Comparison of ENCODE assay signal across 8 cellular contexts in the genomic region with DNA sequence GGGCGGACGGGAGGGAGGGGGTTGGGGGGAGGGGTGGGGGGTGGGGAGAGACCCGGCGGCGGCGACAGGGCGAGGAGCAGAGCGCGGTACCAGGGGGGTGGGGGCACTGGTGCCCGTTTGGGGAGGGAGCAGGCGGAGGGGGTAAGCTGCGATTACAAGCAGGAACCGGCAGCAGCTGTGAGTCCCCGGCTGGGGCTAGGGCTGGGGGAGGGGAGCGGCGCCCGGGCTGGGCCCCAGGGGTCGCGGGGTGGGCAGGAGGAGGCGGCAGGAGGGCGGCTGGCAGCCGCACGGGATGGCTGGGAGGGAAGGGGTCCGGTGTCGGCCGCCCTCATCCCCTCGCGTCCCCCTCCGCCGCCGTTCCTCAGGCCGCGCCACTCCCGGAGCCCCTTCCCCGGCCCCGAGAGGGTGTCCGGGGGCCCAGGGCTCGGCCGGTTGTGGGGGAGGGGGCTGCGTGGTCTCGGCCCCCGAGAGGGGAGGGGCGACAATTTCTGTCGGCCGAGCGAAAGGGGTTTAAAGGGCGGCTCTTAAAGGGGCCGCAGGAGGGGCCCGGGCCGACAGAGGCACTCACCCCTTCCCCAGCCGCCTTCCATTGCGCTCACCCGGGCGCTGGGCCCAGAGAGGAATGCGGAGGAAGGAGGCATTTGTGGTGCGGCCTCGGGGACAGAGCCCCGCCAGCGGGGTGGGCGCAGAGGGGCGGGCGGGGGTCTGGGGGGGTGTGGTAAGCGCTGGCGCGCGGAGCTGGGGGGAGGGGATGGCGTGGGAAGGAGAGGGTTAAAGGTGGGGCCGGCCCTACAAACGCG. TPM values are rescaled to one million over a fixed set of nuclear protein-coding genes. Genes with fewer than 3 reads are reported as not detected.
DNase-seq lines count a peak whose midpoint lies in the region; ATAC-seq and TF ChIP-seq lines count a peak whose summit lies in the region.

A gene with protein sequence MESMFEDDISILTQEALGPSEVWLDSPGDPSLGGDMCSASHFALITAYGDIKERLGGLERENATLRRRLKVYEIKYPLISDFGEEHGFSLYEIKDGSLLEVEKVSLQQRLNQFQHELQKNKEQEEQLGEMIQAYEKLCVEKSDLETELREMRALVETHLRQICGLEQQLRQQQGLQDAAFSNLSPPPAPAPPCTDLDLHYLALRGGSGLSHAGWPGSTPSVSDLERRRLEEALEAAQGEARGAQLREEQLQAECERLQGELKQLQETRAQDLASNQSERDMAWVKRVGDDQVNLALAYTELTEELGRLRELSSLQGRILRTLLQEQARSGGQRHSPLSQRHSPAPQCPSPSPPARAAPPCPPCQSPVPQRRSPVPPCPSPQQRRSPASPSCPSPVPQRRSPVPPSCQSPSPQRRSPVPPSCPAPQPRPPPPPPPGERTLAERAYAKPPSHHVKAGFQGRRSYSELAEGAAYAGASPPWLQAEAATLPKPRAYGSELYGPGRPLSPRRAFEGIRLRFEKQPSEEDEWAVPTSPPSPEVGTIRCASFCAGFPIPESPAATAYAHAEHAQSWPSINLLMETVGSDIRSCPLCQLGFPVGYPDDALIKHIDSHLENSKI (plus strand): TSS at position 144 of the 800 bp plus-strand sequence. CDS start 1,952 bp downstream, outside the sequence.

- H4K91ac ChIP-seq in H9 (ENCODE audit: insufficient read length, low read depth, low read length), result no peak within 1 kb of the TSS

- H2AFZ ChIP-seq in H9 (ENCODE audit: low read length), result no peak within 1 kb of the TSS

- no peak for TF ChIP-seq POLR2A in adrenal gland (IDR thresholded peaks at IDR 0.05)

- H3K4me3 ChIP-seq in AG04449 (ENCODE audit: low read depth, low read length) (peak within 1 kb of the TSS; percentile 67), adrenal gland (peak within 1 kb of the TSS; percentile 9 to 95 (median 89))

- no peak within 1 kb of the TSS for H3K14ac ChIP-seq in H9 (ENCODE audit: insufficient read depth, low read length)

- no peak within 1 kb of the TSS for H3K9ac ChIP-seq in H9 (ENCODE audit: extremely low read depth, insufficient read length, low read length)

- POLR2A ChIA-PET in AG04449 (lab: Yijun Ruan, JAX), result no interaction called here

- peaks cover 14% of the 10 kb centered on the region; the same call in 1 of the 2 replicates for H3K4me1 ChIP-seq in H9 (ENCODE audit: insufficient read depth, low read length)
- H3K4me1 ChIP-seq in adrenal gland (replicated peaks in 1 of 2), result peaks cover 4 to 16% of the 10 kb centered on the region in 2 donors

- peaks cover 28 to 42% of the 10 kb centered on the region in 2 experiments for H3K4me1 Mint-ChIP-seq in H9

- peaks cover 2% of the 10 kb centered on the region; the same call in 1 of the 2 replicates for H3K27me3 Mint-ChIP-seq in H9 (ENCODE audit: low read depth)

- H4K8ac ChIP-seq in H9 (replicated peaks; ENCODE audit: insufficient read length, low read depth, low read length), result no peak within 1 kb of the TSS

- H2BK20ac ChIP-seq in H9 (ENCODE audit: low read depth, low read length, poor library complexity, severe bottlenecking), result no peak within 1 kb of the TSS

- H3K23ac ChIP-seq in H9 (ENCODE audit: insufficient read length, low read depth, low read length), result no peak within 1 kb of the TSS

- H3K27ac Mint-ChIP-seq in H9, result peak within 1 kb of the TSS; percentile 57 to 93 (median 74); a peak in 6 of 7 replicates

- H3K27me3 ChIP-seq in H9 (ENCODE audit: insufficient read depth, low read length), result no peaks in the 10 kb centered on the region
- no peaks in the 10 kb centered on the region for H3K27me3 ChIP-seq in adrenal gland

- TF ChIP-seq CTCF in AG04449 (IDR thresholded peaks at IDR 0.05; ENCODE audit: insufficient read depth, low read length, missing control alignments) (no peak), H9 (conservative IDR thresholded peaks at IDR 0.05) (no peak), adrenal gland (IDR thresholded peaks at IDR 0.05) (no peak)

- CTCF ChIA-PET in AG04449 (lab: Yijun Ruan, JAX), result interaction anchor here (0.8 to 2.6 kb wide), 4 partner anchors 10 to 43 kb away, joined by 3 to 7 read pairs (median 4); no protein-coding TSS in a partner anchor

- intact Hi-C loops in adrenal gland (cut with DNase I), result loop anchor here in 1 of 2 donors (10.0 kb wide), 1 partner anchor 91 kb away; no protein-coding TSS in a partner anchor
- intact Hi-C loops in left ventricle myocardium superior (cut with micrococcal nuclease), result no loop called here

- in situ Hi-C loops in SK-MEL-5 (cut with HindIII; ENCODE audit: low pct_unique_long_range_greater_than_20kb, low sequenced_read_pairs), result no loop called here

- peak; percentile 54 for ATAC-seq in left ventricle myocardium superior
- ATAC-seq in GM21619 (IDR thresholded peaks at IDR 0.05; ENCODE audit: unreplicated experiment), result no peak

- no peak within 1 kb of the TSS for H3K56ac ChIP-seq in H9 (ENCODE audit: insufficient read length, low read depth, low read length)

- H3K27ac ChIP-seq in H9 (ENCODE audit: insufficient read length, low read depth, low read length) (no peak within 1 kb of the TSS), adrenal gland (peak within 1 kb of the TSS in 4 of 5 donors; percentile 79 to 92 (median 86))

- H4K5ac ChIP-seq in H9 (ENCODE audit: insufficient read length, low read depth, low read length), result no peak within 1 kb of the TSS

- H3K79me2 ChIP-seq in H9 (ENCODE audit: insufficient read depth, low read length), result no peaks in the 10 kb centered on the region

- peaks cover 0 to 22% (median 8%) of the 10 kb centered on the region in 3 experiments; a peak in 6 of 7 replicates for H3K36me3 Mint-ChIP-seq in H9 (ENCODE audit: insufficient read depth in 1 of 3, low read depth in 3 of 3)

- H3K23me2 ChIP-seq in H9 (ENCODE audit: insufficient read length, low read depth, low read length, poor library complexity, severe bottlenecking), result peaks cover 14% of the 10 kb centered on the region

- no peak within 1 kb of the TSS for H2BK12ac ChIP-seq in H9 (ENCODE audit: insufficient read length, low read depth, low read length)

- DNase-seq in AG04449 (ENCODE audit: low read depth, low spot score), result no peak
- DNase-seq in H9, result peak; percentile 90
- peak; percentile 61 for DNase-seq in SK-MEL-5 (ENCODE audit: low read depth, low spot score)
- peak in 6 of 7 donors; percentile 32 to 65 (median 58) for DNase-seq in adrenal gland
- DNase-seq in left ventricle myocardium superior, result peak; percentile 71
- DNase-seq in pulmonary artery endothelial cell (ENCODE audit: low read depth, low spot score), result no peak
- DNase-seq in effector CD8-positive, alpha-beta T cell (lab: John Stamatoyannopoulos, UW), result no peak

- no peaks in the 10 kb centered on the region for H4K20me1 ChIP-seq in H9 (ENCODE audit: control insufficient read depth, insufficient read depth, insufficient read length)

- peak within 1 kb of the TSS; percentile 66 for H3K4me2 ChIP-seq in H9 (ENCODE audit: insufficient read depth, insufficient read length, low read length)

- no CpG with 5 or more reads among the region's 70 CpGs for WGBS in H9 (ENCODE audit: extremely low coverage, insufficient read length, low lambda C conversion rate)
- WGBS in adrenal gland, 4 donors, result 0 to 2% (median 1%) methylated on average over 12 to 69 of the region's 70 CpGs

- no peaks in the 10 kb centered on the region for H3K79me1 ChIP-seq in H9 (ENCODE audit: insufficient read depth, low read depth, low read length, poor library complexity, severe bottlenecking)

- H2BK120ac ChIP-seq in H9 (ENCODE audit: low read depth, low read length, poor library complexity, severe bottlenecking), result no peak within 1 kb of the TSS

- no peak within 1 kb of the TSS for H3K4ac ChIP-seq in H9 (ENCODE audit: low read depth, low read length)

- H3K9me3 ChIP-seq in H9 (ENCODE audit: control insufficient read depth, low read depth, low read length), result no peaks in the 10 kb centered on the region
- H3K9me3 ChIP-seq in adrenal gland (replicated peaks in 1 of 3), result no peaks in the 10 kb centered on the region

- no peak within 1 kb of the TSS for H2BK5ac ChIP-seq in H9 (ENCODE audit: insufficient read length, low read length)

- no peaks in the 10 kb centered on the region; a peak in 1 of 5 replicates for H3K9me3 Mint-ChIP-seq in H9

- no peak within 1 kb of the TSS for H2AK5ac ChIP-seq in H9 (ENCODE audit: insufficient read length, low read length)

- no peak within 1 kb of the TSS for H2BK15ac ChIP-seq in H9 (ENCODE audit: low read depth, low read length)

- no peak within 1 kb of the TSS for H3T11ph ChIP-seq in H9 (ENCODE audit: low read length)

- H3K4me3 Mint-ChIP-seq in H9, result peak within 1 kb of the TSS; percentile 79 to 97

- H3K36me3 ChIP-seq in adrenal gland (replicated peaks in 1 of 2), result peaks cover 0 to 2% of the 10 kb centered on the region in 2 donors

- H3K18ac ChIP-seq in H9 (ENCODE audit: insufficient read length, low read depth, low read length), result no peak within 1 kb of the TSS

RNA-seq across cellular contexts. Expression of the gene that starts here (rescaled TPM):
- 33.2 and 33.6 TPM in 2 replicates for total RNA-seq in H9 (2021)
- 7.7 and 8.3 TPM in 2 replicates for total RNA-seq in SK-MEL-5 (2014; rRNA removed; shearing (Covaris generic))
- polyA plus RNA-seq in SK-MEL-5 (2015; cell fraction: cytosol; rRNA removed), result 12.8 and 14.3 TPM in 2 replicates
- 38.7 and 43.6 TPM in 2 replicates for polyA plus RNA-seq in SK-MEL-5 (2015; cell fraction: nucleus; rRNA removed)
- 10 to 100 TPM in 4 of 8 donors, 1 to 10 TPM in 4; 3.9 to 15.9 (median 11.5) TPM for total RNA-seq in adrenal gland
- polyA plus RNA-seq in adrenal gland, result 10 to 100 TPM in 2 of 3 donors, 1 to 10 TPM in 1; 5.7 to 63.9 (median 18.6) TPM
- total RNA-seq in left ventricle myocardium superior, result 15.9 TPM
- 8.2 and 10.4 TPM in 2 replicates for total RNA-seq in pulmonary artery endothelial cell

Comparison
In these comparisons a context has a peak if more than half of its experiments do, and no peak if none do; other contexts are left out.
1. DNase-seq: peak in H9 (single experiment), SK-MEL-5 (single experiment), adrenal gland (6 of 7) and left ventricle myocardium superior (single experiment); none in AG04449 (single experiment), pulmonary artery endothelial cell (single experiment) and effector CD8-positive, alpha-beta T cell (single experiment).